ENCODE assay signal across 9 cellular contexts in genomic region chr9:14400658-14400995, GRCh38.
DNase-seq lines count a peak whose midpoint lies in the region; ATAC-seq and TF ChIP-seq lines count a peak whose summit lies in the region.
"Had no signal": no experiment of that assay in that cellular context is flagged by ENCODE, and none has a peak within 500 bp of the region (broad histone marks: within the 10 kb centered on the region; RNA-seq: fewer than 3 reads in every experiment).

No MANE protein-coding gene starts in this region.

- H3K27me3 ChIP-seq in SJSA1 (replicated peaks) = no peaks in the 10 kb centered on the region

- H3K4me1 Mint-ChIP-seq in osteocyte (ENCODE audit: unreplicated experiment) = peaks cover 9% of the 10 kb centered on the region
- H3K4me1 Mint-ChIP-seq: B cell had no signal

- no peak overlapping the region for H3K4me3 ChIP-seq in SJSA1
- H3K4me3 ChIP-seq in fibroblast of the aortic adventitia (ENCODE audit: low read depth, low read length) = no peak overlapping the region

- no peaks in the 10 kb centered on the region for H3K27me3 Mint-ChIP-seq in osteocyte (ENCODE audit: unreplicated experiment)

- no peaks in the 10 kb centered on the region for H3K9me3 Mint-ChIP-seq in osteocyte (ENCODE audit: unreplicated experiment)

- DNase-seq in NCI-H1436 (lab: John Stamatoyannopoulos, UW) = peak; percentile 40
- DNase-seq in NCI-H1436 treated with DMSO at 0.1 percent for 48 hours (lab: John Stamatoyannopoulos, UW) = no peak
- DNase-seq in SJSA1 (ENCODE audit: low read depth in 1 of 2, low spot score in 2 of 2) = peak; percentile 44 to 57
- peak; percentile 98 for DNase-seq in fibroblast of the aortic adventitia (ENCODE audit: low read depth)
- DNase-seq in osteocyte (ENCODE audit: extremely low spot score, unreplicated experiment) = no peak
- no peak for DNase-seq in T-helper 2 cell

- H3K27ac Mint-ChIP-seq in osteocyte (ENCODE audit: unreplicated experiment) = no peak overlapping the region
- H3K27ac Mint-ChIP-seq: B cell had no signal

- no peaks in the 10 kb centered on the region for H3K36me3 Mint-ChIP-seq in osteocyte (ENCODE audit: unreplicated experiment)

- TF ChIP-seq CTCF in fibroblast of the aortic adventitia (IDR thresholded peaks at IDR 0.05; ENCODE audit: insufficient read depth, low read length) = peak; percentile 71
- TF ChIP-seq CTCF in osteocyte (IDR thresholded peaks at IDR 0.05) = peak; percentile 53

- H3K4me3 Mint-ChIP-seq in osteocyte (ENCODE audit: unreplicated experiment) = no peak overlapping the region
- H3K4me3 Mint-ChIP-seq: B cell had no signal

- no peaks in the 10 kb centered on the region for H3K36me3 ChIP-seq in SJSA1

- no peaks in the 10 kb centered on the region for H3K9me3 ChIP-seq in SJSA1 (replicated peaks)

- ATAC-seq in HG03342 (IDR thresholded peaks at IDR 0.05; ENCODE audit: unreplicated experiment) (no peak), HG02798 (IDR thresholded peaks at IDR 0.05; ENCODE audit: poor library complexity, unreplicated experiment) (no peak)

- peaks cover 10% of the 10 kb centered on the region for H3K4me1 ChIP-seq in SJSA1 (replicated peaks)

- no peak overlapping the region for H3K27ac ChIP-seq in SJSA1

Comparison
In these comparisons a context has a peak if more than half of its experiments do, and no peak if none do; other contexts are left out.
1. DNase-seq: peak in NCI-H1436 (single experiment), SJSA1 (2 of 2) and fibroblast of the aortic adventitia (single experiment); none in NCI-H1436 treated with DMSO at 0.1 percent for 48 hours (single experiment), osteocyte (single experiment) and T-helper 2 cell (0 of 5).